In the genomic region with DNA sequence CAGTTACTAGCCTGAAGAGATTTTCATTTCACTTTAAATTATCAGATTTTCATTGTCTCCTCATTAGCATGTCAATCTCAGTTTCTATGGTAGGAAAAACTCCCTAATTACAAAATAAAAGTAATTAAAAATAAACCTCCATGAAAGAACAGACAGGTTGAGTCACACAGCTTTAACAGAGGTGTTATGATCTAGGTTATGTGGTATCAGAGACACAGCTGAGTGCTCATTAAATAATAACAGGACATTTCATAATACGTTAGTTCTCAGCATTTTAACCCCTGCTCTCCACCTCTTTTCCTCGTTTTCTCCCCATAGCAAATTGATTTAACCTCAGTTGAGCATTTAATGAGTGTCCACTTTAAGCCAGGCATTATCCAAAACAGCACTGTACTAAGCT, we compare ENCODE assay signal across 21 cellular contexts.
"Had no signal": no experiment of that assay in that cellular context is flagged by ENCODE, and none has a peak within 500 bp of the region (broad histone marks: within the 10 kb centered on the region; RNA-seq: fewer than 3 reads in every experiment).

No MANE protein-coding gene starts in this region.

- H3K36me3 ChIP-seq: adrenal gland, breast epithelium, esophagus squamous epithelium, left ventricle myocardium inferior, thoracic aorta, upper lobe of left lung had no signal

- H3K4me3 ChIP-seq: adrenal gland, breast epithelium, esophagus squamous epithelium, left ventricle myocardium inferior, mucosa of descending colon, thoracic aorta, upper lobe of left lung had no signal

- H3K4me3 Mint-ChIP-seq: naive B cell; neural crest cell; stimulated activated naive B cell treated with anti-CD40 and anti-IgM and Interleukin-4, amounts not matched to agents 10 μg/mL and 1 μg/mL and 100 μg/mL, for 72 hours; T-helper 2 cell treated with Interferon-gamma antibody and Interleukin-4, amounts not matched to agents 5 μg/mL and 100 μg/mL, for 36 hours had no signal

- H3K4me1 Mint-ChIP-seq: naive B cell; stimulated activated naive B cell treated with anti-CD40 and anti-IgM and Interleukin-4, amounts not matched to agents 10 μg/mL and 1 μg/mL and 100 μg/mL, for 72 hours had no signal

- H3K27ac Mint-ChIP-seq: activated naive CD4-positive, alpha-beta T cell treated with anti-CD3 and anti-CD28 coated beads, Interleukin-2, amount 50 U/mL, for 72 hours; naive B cell; stimulated activated naive B cell treated with anti-CD40 and anti-IgM and Interleukin-4, amounts not matched to agents 10 μg/mL and 1 μg/mL and 100 μg/mL, for 72 hours; T-helper 2 cell treated with Interferon-gamma antibody and Interleukin-4, amounts not matched to agents 5 μg/mL and 100 μg/mL, for 36 hours had no signal

- DNase-seq: activated CD4-positive, alpha-beta T cell treated with anti-CD3 and anti-CD28 coated beads, Interleukin-2, amount 50 U/mL, for 4 hours; activated gamma-delta T cell; adrenal gland; cerebellar nuclear complex; cortex of kidney; esophagus squamous epithelium; hippocampal formation; kidney; left ventricle myocardium inferior; mucosa of descending colon; naive B cell; stimulated activated CD4-positive, alpha-beta T cell treated with anti-CD3 and anti-CD28 coated beads, Interleukin-4, amount 100 ng/mL, for 4 hours; stimulated activated naive B cell treated with anti-CD40 and anti-IgM and Interleukin-4, amounts not matched to agents 10 μg/mL and 1 μg/mL and 100 μg/mL, for 72 hours; upper lobe of left lung had no signal

- H3K4me1 ChIP-seq: adrenal gland, breast epithelium, left ventricle myocardium inferior, upper lobe of left lung had no signal

- FAIRE-seq: kidney, TTC549 had no signal

- H3K9me3 Mint-ChIP-seq: activated naive CD4-positive, alpha-beta T cell treated with anti-CD3 and anti-CD28 coated beads, Interleukin-2, amount 50 U/mL, for 72 hours; naive B cell; neural crest cell; stimulated activated naive B cell treated with anti-CD40 and anti-IgM and Interleukin-4, amounts not matched to agents 10 μg/mL and 1 μg/mL and 100 μg/mL, for 72 hours; T-helper 2 cell treated with Interferon-gamma antibody and Interleukin-4, amounts not matched to agents 5 μg/mL and 100 μg/mL, for 36 hours had no signal

- H3K27me3 Mint-ChIP-seq: naive B cell; stimulated activated naive B cell treated with anti-CD40 and anti-IgM and Interleukin-4, amounts not matched to agents 10 μg/mL and 1 μg/mL and 100 μg/mL, for 72 hours had no signal

- H3K27ac ChIP-seq: adrenal gland, breast epithelium, left ventricle myocardium inferior, thoracic aorta, upper lobe of left lung had no signal

- H3K36me3 Mint-ChIP-seq: activated naive CD4-positive, alpha-beta T cell treated with anti-CD3 and anti-CD28 coated beads, Interleukin-2, amount 50 U/mL, for 72 hours; naive B cell; stimulated activated naive B cell treated with anti-CD40 and anti-IgM and Interleukin-4, amounts not matched to agents 10 μg/mL and 1 μg/mL and 100 μg/mL, for 72 hours had no signal

- ATAC-seq: activated naive CD4-positive, alpha-beta T cell treated with anti-CD3 and anti-CD28 coated beads, Interleukin-2, amount 50 U/mL, for 72 hours; mucosa of descending colon; sciatic nerve; stimulated activated naive B cell treated with anti-CD40 and anti-IgM and Interleukin-4, amounts not matched to agents 10 μg/mL and 1 μg/mL and 100 μg/mL, for 72 hours had no signal

- H3K27me3 ChIP-seq: adrenal gland, breast epithelium, esophagus squamous epithelium, upper lobe of left lung had no signal

- H3K9me3 ChIP-seq: adrenal gland, breast epithelium, esophagus squamous epithelium, left ventricle myocardium inferior, mucosa of descending colon, thoracic aorta, upper lobe of left lung had no signal
